In the genomic region with DNA sequence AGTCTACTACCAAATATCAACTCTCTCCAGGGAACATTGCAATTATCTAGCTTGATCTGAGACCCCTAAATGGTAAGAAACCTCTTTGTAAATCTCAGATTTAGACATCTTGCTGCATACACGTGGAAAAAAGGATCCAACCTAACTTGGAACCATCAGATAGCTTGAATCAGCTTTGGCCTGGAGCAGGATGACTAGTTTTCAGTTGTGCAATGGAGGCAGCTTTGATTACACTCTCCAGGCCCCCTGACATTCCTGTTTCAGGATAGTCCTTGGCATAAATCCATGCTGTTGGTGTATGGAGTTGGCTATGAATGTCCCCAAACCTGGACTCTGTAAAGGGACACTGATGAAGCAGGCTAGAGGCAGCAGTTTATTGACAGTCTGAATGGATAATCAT, we compare ENCODE assay signal across 21 cellular contexts.
A peak's percentile ranks its signal among the peaks of the same experiment; 100 is the strongest.
DNase-seq lines count a peak whose midpoint lies in the region; FAIRE-seq and TF ChIP-seq lines count a peak whose summit lies in the region.
"Had no signal": no experiment of that assay in that cellular context is flagged by ENCODE, and none has a peak within 500 bp of the region (broad histone marks: within the 10 kb centered on the region; RNA-seq: fewer than 3 reads in every experiment).

No MANE protein-coding gene starts in this region.

- POLR2A ChIA-PET in PC-9 (lab: Charles Lee; ENCODE audit: unreplicated experiment), result no interaction called here

- DNase-seq in GM23248 (peak; percentile 0), NCI-H69 (lab: John Stamatoyannopoulos, UW) (peak; percentile 8), mammary epithelial cell (peak; percentile 34), trophoblast cell (no peak), PC-9 (no peak), H54 (ENCODE audit: insufficient read length, low spot score) (no peak), OCI-M1 (lab: John Stamatoyannopoulos, UW) (no peak)
- DNase-seq: C1 segment of cervical spinal cord; CD4-positive, alpha-beta memory T cell; COR-L47; DMS153; DMS79 treated with DMSO at 0.1 percent for 48 hours; EL; GDM1; GOT3; HCEC 1CT; HFFc6 had no signal

- FAIRE-seq in H54 (lab: Jason Lieb, UNC), result no peak
- FAIRE-seq: D721Med, GM12892, HepG2, HTR-8/SVneo had no signal

- intact Hi-C loops in mammary epithelial cell (cut with micrococcal nuclease), result no loop called here
- intact Hi-C loops in PC-9 (cut with micrococcal nuclease; ENCODE audit: unreplicated experiment), result no loop called here

- in situ Hi-C loops in GM23248 (cut with MboI), result no loop called here
- in situ Hi-C loops in mammary epithelial cell (cut with MboI; ENCODE audit: low sequenced_read_pairs in 2 of 2), result no loop called here

- no peak overlapping the region for H2BK5ac ChIP-seq in trophoblast cell (ENCODE audit: low read depth, low read length, poor library complexity)

- H4K8ac ChIP-seq in trophoblast cell (ENCODE audit: low read depth, low read length), result no peak overlapping the region

- no peaks in the 10 kb centered on the region for H3K27me3 ChIP-seq in GM23248 (replicated peaks; ENCODE audit: insufficient read depth)
- H3K27me3 ChIP-seq in mammary epithelial cell (ENCODE audit: insufficient read depth, low read length), result no peaks in the 10 kb centered on the region
- H3K27me3 ChIP-seq in trophoblast cell (ENCODE audit: insufficient read depth, low read length), result no peaks in the 10 kb centered on the region
- no peaks in the 10 kb centered on the region for H3K27me3 ChIP-seq in PC-9 (ENCODE audit: insufficient read depth, low read depth)

- TF ChIP-seq POLR2A in H54 (IDR thresholded peaks at IDR 0.05; ENCODE audit: low read depth, low read length), result no peak

- H3K4me1 ChIP-seq in GM23248 (ENCODE audit: insufficient read depth), result no peaks in the 10 kb centered on the region
- peaks cover 30% of the 10 kb centered on the region for H3K4me1 ChIP-seq in mammary epithelial cell (ENCODE audit: insufficient read depth, low read length)
- H3K4me1 ChIP-seq in trophoblast cell (ENCODE audit: control insufficient read depth in 1 of 2, insufficient read depth in 2 of 2, low read length in 2 of 2), result peaks cover 2 to 7% of the 10 kb centered on the region in 2 experiments
- no peaks in the 10 kb centered on the region for H3K4me1 ChIP-seq in PC-9 (replicated peaks; ENCODE audit: insufficient read depth)

- no peak overlapping the region for H3K23ac ChIP-seq in trophoblast cell (ENCODE audit: low read length)

- dilution Hi-C loops in mammary epithelial cell (cut with HindIII; ENCODE audit: low sequenced_read_pairs), result no loop called here

- H3K9me3 ChIP-seq in GM23248 (ENCODE audit: low read depth) (no peaks in the 10 kb centered on the region), mammary epithelial cell (replicated peaks; ENCODE audit: insufficient read depth, low read length) (no peaks in the 10 kb centered on the region), trophoblast cell (ENCODE audit: insufficient read depth, low read depth, low read length) (peaks cover 3% of the 10 kb centered on the region), PC-9 (ENCODE audit: insufficient read depth, low read depth) (no peaks in the 10 kb centered on the region)

- H3K14ac ChIP-seq in trophoblast cell (ENCODE audit: low read length), result no peak overlapping the region

- H3K79me1 ChIP-seq in trophoblast cell (ENCODE audit: low read length), result peaks cover 2% of the 10 kb centered on the region

- WGBS in GM23248 (ENCODE audit: low coverage in 1 of 2, low lambda C conversion rate in 2 of 2, missing lambda C conversion rate in 2 of 2), 2 experiments, result 0 to 6% methylated on average over 1 of the region's 1 CpG
- no CpG with 5 or more reads among the region's 1 CpG for WGBS in mammary epithelial cell (ENCODE audit: low coverage, missing lambda C conversion rate)
- no CpG with 5 or more reads among the region's 1 CpG for WGBS in trophoblast cell (ENCODE audit: extremely low coverage, insufficient coverage, insufficient read length)

- H3K9ac ChIP-seq in GM23248, result no peak overlapping the region
- H3K9ac ChIP-seq in mammary epithelial cell (ENCODE audit: insufficient read depth, low read length), result no peak overlapping the region
- no peak overlapping the region for H3K9ac ChIP-seq in trophoblast cell (ENCODE audit: low read length)

- H2AFZ ChIP-seq in GM23248, result no peak overlapping the region
- peak overlapping the region; percentile 39 for H2AFZ ChIP-seq in mammary epithelial cell (ENCODE audit: low read depth, low read length)
- no peak overlapping the region for H2AFZ ChIP-seq in trophoblast cell (ENCODE audit: insufficient read depth, low read length, poor library complexity)
- no peak overlapping the region for H2AFZ ChIP-seq in PC-9

- no peak overlapping the region for H2BK12ac ChIP-seq in trophoblast cell (ENCODE audit: low read length)

- H3F3A ChIP-seq in GM23248 (ENCODE audit: insufficient read depth) (no peaks in the 10 kb centered on the region), PC-9 (ENCODE audit: insufficient read depth, low read depth) (no peaks in the 10 kb centered on the region)

- no peak overlapping the region for H4K91ac ChIP-seq in trophoblast cell (ENCODE audit: low read depth, low read length)

- no peak for TF ChIP-seq CTCF in mammary epithelial cell (conservative IDR thresholded peaks at IDR 0.05 in 1 of 2, IDR thresholded peaks at IDR 0.05 in 1 of 2; ENCODE audit: extremely low read depth in 1 of 2, insufficient read depth in 1 of 2, low read depth in 1 of 2, low read length in 2 of 2)
- no peak for TF ChIP-seq CTCF in PC-9 (conservative IDR thresholded peaks at IDR 0.05)

- H3K18ac ChIP-seq in trophoblast cell (ENCODE audit: low read length), result no peak overlapping the region

- H3K4me2 ChIP-seq in GM23248 (ENCODE audit: unreplicated experiment) (no peak overlapping the region), mammary epithelial cell (ENCODE audit: insufficient read depth, low read depth, low read length) (peak overlapping the region; percentile 58), trophoblast cell (ENCODE audit: low read length) (no peak overlapping the region), PC-9 (no peak overlapping the region)

- BruUV-seq in mammary epithelial cell (replicated peaks; lab: Mats Ljungman, UMichigan) (no TSS peak), PC-9 (replicated peaks; lab: Mats Ljungman, UMichigan) (no TSS peak)

- H3K36me3 ChIP-seq in GM23248 (ENCODE audit: low read depth) (no peaks in the 10 kb centered on the region), mammary epithelial cell (ENCODE audit: insufficient read depth, low read length) (no peaks in the 10 kb centered on the region), trophoblast cell (ENCODE audit: control insufficient read depth in 1 of 2, insufficient read depth in 2 of 2, low read length in 2 of 2) (no peaks in the 10 kb centered on the region), PC-9 (ENCODE audit: low read depth) (no peaks in the 10 kb centered on the region)

- H3K27ac ChIP-seq in GM23248, result no peak overlapping the region
- no peak overlapping the region for H3K27ac ChIP-seq in mammary epithelial cell (ENCODE audit: insufficient read depth, low read depth, low read length)
- H3K27ac ChIP-seq in trophoblast cell (ENCODE audit: low read depth, low read length), result peak overlapping the region; percentile 6
- H3K27ac ChIP-seq in PC-9, result no peak overlapping the region

- no peak overlapping the region for H4K12ac ChIP-seq in trophoblast cell (ENCODE audit: low read depth, low read length)

- H3K4me3 ChIP-seq in GM23248 (no peak overlapping the region), mammary epithelial cell (replicated peaks in 1 of 3; ENCODE audit: insufficient read depth in 1 of 3, low read depth in 2 of 3, low read length in 3 of 3) (no peak overlapping the region), trophoblast cell (ENCODE audit: low read depth, low read length) (no peak overlapping the region), PC-9 (no peak overlapping the region)

- no peak overlapping the region for H2BK120ac ChIP-seq in trophoblast cell (ENCODE audit: insufficient read depth, low read length, poor library complexity)

- no peak overlapping the region for H2AK5ac ChIP-seq in trophoblast cell (ENCODE audit: low read length)

- H3K79me2 ChIP-seq in GM23248 (ENCODE audit: insufficient read depth), result no peaks in the 10 kb centered on the region
- H3K79me2 ChIP-seq in mammary epithelial cell (ENCODE audit: insufficient read depth, low read length), result no peaks in the 10 kb centered on the region
- no peaks in the 10 kb centered on the region for H3K79me2 ChIP-seq in trophoblast cell (ENCODE audit: control insufficient read depth, insufficient read depth, low read length, poor library complexity)
- no peaks in the 10 kb centered on the region for H3K79me2 ChIP-seq in PC-9 (ENCODE audit: low read depth)

- H3K4ac ChIP-seq in trophoblast cell (ENCODE audit: low read depth, low read length), result no peak overlapping the region

- H4K20me1 ChIP-seq in GM23248 (ENCODE audit: insufficient read depth) (no peaks in the 10 kb centered on the region), mammary epithelial cell (ENCODE audit: insufficient read depth, low read length) (no peaks in the 10 kb centered on the region), PC-9 (ENCODE audit: insufficient read depth) (no peaks in the 10 kb centered on the region)

- H3K9me2 ChIP-seq in GM23248 (ENCODE audit: insufficient read depth), result no peaks in the 10 kb centered on the region
- no peaks in the 10 kb centered on the region for H3K9me2 ChIP-seq in PC-9 (ENCODE audit: insufficient read depth)

- CTCF ChIA-PET in mammary epithelial cell (lab: Charles Lee; ENCODE audit: low non-redundant PET), result no interaction called here
- CTCF ChIA-PET in PC-9 (lab: Charles Lee), result no interaction called here

Comparison
In these comparisons a context has a peak if more than half of its experiments do, and no peak if none do; other contexts are left out.
1. DNase-seq: peak in GM23248 (single experiment), NCI-H69 (single experiment) and mammary epithelial cell (single experiment); none in trophoblast cell (0 of 2), PC-9 (0 of 2), H54 (single experiment) and OCI-M1 (single experiment).